In the genomic region with DNA sequence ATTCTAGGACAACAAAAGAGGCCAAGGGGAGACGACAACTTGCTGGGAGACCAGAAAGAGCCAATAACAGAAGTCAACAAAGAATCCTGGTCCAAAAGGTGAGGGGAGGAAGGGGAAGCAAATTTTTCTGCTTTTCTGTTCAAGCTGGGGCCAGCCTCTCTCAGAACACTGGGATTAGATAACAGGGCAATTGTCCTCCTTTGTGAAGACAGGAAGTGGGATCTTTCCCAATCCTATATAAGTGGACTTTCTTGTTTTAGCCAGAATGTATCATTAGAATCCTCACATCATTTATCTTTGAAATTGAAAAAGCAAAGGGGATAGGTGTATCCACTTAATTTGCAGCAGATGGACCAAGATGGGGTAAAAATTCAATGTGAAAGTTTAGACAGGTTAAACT, we compare ENCODE assay signal across 25 cellular contexts.
DNase-seq lines count a peak whose midpoint lies in the region; ATAC-seq and TF ChIP-seq lines count a peak whose summit lies in the region.
"Had no signal": no experiment of that assay in that cellular context is flagged by ENCODE, and none has a peak within 500 bp of the region (broad histone marks: within the 10 kb centered on the region; RNA-seq: fewer than 3 reads in every experiment).

No MANE protein-coding gene starts in this region.

- BruUV-seq in mammary epithelial cell (replicated peaks; lab: Mats Ljungman, UMichigan) (no TSS peak), MCF 10A (replicated peaks; lab: Mats Ljungman, UMichigan) (no TSS peak), PC-3 (replicated peaks; lab: Mats Ljungman, UMichigan) (no TSS peak)

- H3K9me3 Mint-ChIP-seq in MCF 10A (ENCODE audit: unreplicated experiment), result peaks cover 12% of the 10 kb centered on the region
- H3K9me3 Mint-ChIP-seq: immature natural killer cell had no signal

- H3K27me3 Mint-ChIP-seq in MCF 10A (ENCODE audit: insufficient read depth, unreplicated experiment), result no peaks in the 10 kb centered on the region

- H4K20me1 ChIP-seq in mammary epithelial cell (ENCODE audit: insufficient read depth, low read length) (no peaks in the 10 kb centered on the region), PC-3 (ENCODE audit: low read length) (no peaks in the 10 kb centered on the region)

- intact Hi-C loops in mammary epithelial cell (cut with micrococcal nuclease), result no loop called here
- intact Hi-C loops in MCF 10A (cut with micrococcal nuclease), result no loop called here
- intact Hi-C loops in PC-3 (cut with micrococcal nuclease), result loop anchor here (2.0 kb wide), 1 partner anchor 14 kb away; no protein-coding TSS in a partner anchor
- intact Hi-C loops in lower lobe of right lung (cut with DNase I), result no loop called here
- intact Hi-C loops in transverse colon (cut with DNase I; ENCODE audit: low total_unique reads), result no loop called here
- intact Hi-C loops in left colon (cut with DNase I, micrococcal nuclease), result no loop called here

- TF ChIP-seq CTCF in mammary epithelial cell (conservative IDR thresholded peaks at IDR 0.05 in 1 of 2, IDR thresholded peaks at IDR 0.05 in 1 of 2; ENCODE audit: extremely low read depth in 1 of 2, insufficient read depth in 1 of 2, low read depth in 1 of 2, low read length in 2 of 2) (no peak), MCF 10A (IDR thresholded peaks at IDR 0.05; ENCODE audit: unreplicated experiment) (no peak), PC-3 (conservative IDR thresholded peaks at IDR 0.05; ENCODE audit: low read depth, low read length) (no peak), foreskin keratinocyte (conservative IDR thresholded peaks at IDR 0.05) (no peak), lower lobe of right lung (IDR thresholded peaks at IDR 0.05) (no peak), transverse colon (IDR thresholded peaks at IDR 0.05) (no peak)

- H3K36me3 Mint-ChIP-seq in MCF 10A (ENCODE audit: insufficient read depth, unreplicated experiment), result no peaks in the 10 kb centered on the region
- H3K36me3 Mint-ChIP-seq: CD8-positive, alpha-beta memory T cell; immature natural killer cell had no signal

- POLR2A ChIA-PET in MCF 10A (lab: Yijun Ruan, JAX), result no interaction called here
- POLR2A ChIA-PET in PC-3 (lab: Charles Lee; ENCODE audit: unreplicated experiment), result no interaction called here

- H3K9ac ChIP-seq in mammary epithelial cell (ENCODE audit: insufficient read depth, low read length) (no peak overlapping the region), PC-3 (ENCODE audit: low read length) (no peak overlapping the region)

- TF ChIP-seq EP300 in transverse colon (IDR thresholded peaks at IDR 0.05; ENCODE audit: low read depth), result no peak

- no peak for DNase-seq in mammary epithelial cell
- DNase-seq in MCF 10A (ENCODE audit: unreplicated experiment), result no peak
- peak; percentile 40 for DNase-seq in PC-3
- DNase-seq in foreskin keratinocyte, result no peak
- DNase-seq in lower lobe of right lung, result no peak
- no peak for DNase-seq in transverse colon
- no peak for DNase-seq in left colon
- DNase-seq: activated B cell treated with CpG ODN at 0.5 μM for 24 hours; activated naive CD4-positive, alpha-beta T cell treated with Interleukin-2 at 50 U/mL for 16 hours; body of pancreas; CD8-positive, alpha-beta memory T cell; cerebellar nuclear complex; GF-D8; hypothalamus; immature natural killer cell; left lung; NCI-H1092; NCI-H2029; nucleus accumbens; psoas muscle; SHP77 treated with DMSO at 0.1 percent for 48 hours; sigmoid colon; stimulated activated naive CD4-positive, alpha-beta T cell had no signal

- H3K79me2 ChIP-seq in mammary epithelial cell (ENCODE audit: insufficient read depth, low read length) (no peaks in the 10 kb centered on the region), PC-3 (ENCODE audit: low read length) (no peaks in the 10 kb centered on the region)

- H3K36me3 ChIP-seq in mammary epithelial cell (ENCODE audit: insufficient read depth, low read length), result no peaks in the 10 kb centered on the region
- no peaks in the 10 kb centered on the region for H3K36me3 ChIP-seq in PC-3 (ENCODE audit: low read depth, low read length)
- H3K36me3 ChIP-seq in lower lobe of right lung, result no peaks in the 10 kb centered on the region
- H3K36me3 ChIP-seq in transverse colon, result no peaks in the 10 kb centered on the region
- H3K36me3 ChIP-seq: left lung, sigmoid colon, vagina had no signal

- H3K4me3 ChIP-seq in mammary epithelial cell (replicated peaks in 1 of 3; ENCODE audit: insufficient read depth in 1 of 3, low read depth in 2 of 3, low read length in 3 of 3) (no peak overlapping the region), PC-3 (ENCODE audit: low read length) (no peak overlapping the region), lower lobe of right lung (no peak overlapping the region), transverse colon (no peak overlapping the region)
- H3K4me3 ChIP-seq: body of pancreas, left lung, psoas muscle, sigmoid colon, vagina had no signal

- TF ChIP-seq POLR2A in transverse colon (IDR thresholded peaks at IDR 0.05), result no peak

- H3K4me1 ChIP-seq in mammary epithelial cell (ENCODE audit: insufficient read depth, low read length), result peaks cover 29% of the 10 kb centered on the region
- peaks cover 24% of the 10 kb centered on the region for H3K4me1 ChIP-seq in PC-3 (ENCODE audit: insufficient read depth, low read length)
- peaks cover 26% of the 10 kb centered on the region for H3K4me1 ChIP-seq in foreskin keratinocyte
- H3K4me1 ChIP-seq in lower lobe of right lung, result no peaks in the 10 kb centered on the region
- H3K4me1 ChIP-seq in transverse colon, result no peaks in the 10 kb centered on the region
- H3K4me1 ChIP-seq: body of pancreas, left lung, psoas muscle, vagina had no signal

- no CpG with 5 or more reads among the region's 1 CpG for WGBS in mammary epithelial cell (ENCODE audit: low coverage, missing lambda C conversion rate)
- WGBS in transverse colon (ENCODE audit: low coverage in 1 of 2), 2 donors, result 80% methylated on average over 1 of the region's 1 CpG; no CpG with 5 or more reads in 1 of the 2 donors

- no peaks in the 10 kb centered on the region for H3K9me2 ChIP-seq in PC-3 (replicated peaks; ENCODE audit: low read length)

- H3K4me3 Mint-ChIP-seq in MCF 10A (ENCODE audit: unreplicated experiment), result no peak overlapping the region
- H3K4me3 Mint-ChIP-seq: activated B cell treated with CpG ODN at 0.5 μM for 24 hours; CD8-positive, alpha-beta memory T cell; immature natural killer cell had no signal

- H3K27ac ChIP-seq in mammary epithelial cell (ENCODE audit: insufficient read depth, low read depth, low read length) (peak overlapping the region; percentile 42), PC-3 (ENCODE audit: low read length) (no peak overlapping the region), foreskin keratinocyte (peak overlapping the region; percentile 45), lower lobe of right lung (no peak overlapping the region), transverse colon (no peak overlapping the region)
- H3K27ac ChIP-seq: body of pancreas, psoas muscle, sigmoid colon, vagina had no signal

- dilution Hi-C loops in mammary epithelial cell (cut with HindIII; ENCODE audit: low sequenced_read_pairs), result no loop called here

- H3K9me3 ChIP-seq in mammary epithelial cell (replicated peaks; ENCODE audit: insufficient read depth, low read length) (peaks cover 4% of the 10 kb centered on the region), PC-3 (ENCODE audit: low read length) (no peaks in the 10 kb centered on the region), lower lobe of right lung (no peaks in the 10 kb centered on the region), transverse colon (peaks cover 0 to 4% of the 10 kb centered on the region in 2 donors)
- H3K9me3 ChIP-seq: body of pancreas, psoas muscle, sigmoid colon, vagina had no signal

- CTCF ChIA-PET in mammary epithelial cell (lab: Charles Lee; ENCODE audit: low non-redundant PET), result no interaction called here
- CTCF ChIA-PET in MCF 10A (lab: Yijun Ruan, JAX), result no interaction called here
- CTCF ChIA-PET in PC-3 (lab: Charles Lee), result no interaction called here

- H3F3A ChIP-seq in PC-3 (ENCODE audit: low read length, unreplicated experiment), result no peaks in the 10 kb centered on the region

- H3K4me1 Mint-ChIP-seq in MCF 10A (ENCODE audit: insufficient read depth, unreplicated experiment), result peaks cover 22% of the 10 kb centered on the region
- H3K4me1 Mint-ChIP-seq: activated B cell treated with CpG ODN at 0.5 μM for 24 hours; CD8-positive, alpha-beta memory T cell; immature natural killer cell had no signal

- in situ Hi-C loops in mammary epithelial cell (cut with MboI; ENCODE audit: low sequenced_read_pairs in 2 of 2), result no loop called here
- in situ Hi-C loops in transverse colon (cut with MboI; ENCODE audit: low pct_ligation_motif_present in 1 of 4, low pct_unique_long_range_greater_than_20kb in 1 of 4, low sequenced_read_pairs in 3 of 4), result no loop called here

- H3K27me3 ChIP-seq in mammary epithelial cell (ENCODE audit: insufficient read depth, low read length) (no peaks in the 10 kb centered on the region), PC-3 (ENCODE audit: low read length) (no peaks in the 10 kb centered on the region), foreskin keratinocyte (no peaks in the 10 kb centered on the region), lower lobe of right lung (ENCODE audit: low read depth) (no peaks in the 10 kb centered on the region), transverse colon (no peaks in the 10 kb centered on the region)
- H3K27me3 ChIP-seq: body of pancreas, left lung, sigmoid colon, vagina had no signal

- ATAC-seq in PC-3, result no peak
- no peak for ATAC-seq in foreskin keratinocyte
- ATAC-seq in lower lobe of right lung, result no peak
- no peak for ATAC-seq in left colon
- ATAC-seq in GM19455 (IDR thresholded peaks at IDR 0.05; ENCODE audit: unreplicated experiment), result no peak
- ATAC-seq: body of pancreas, left lung, psoas muscle had no signal

- peak overlapping the region; percentile 80 for H2AFZ ChIP-seq in mammary epithelial cell (ENCODE audit: low read depth, low read length)
- H2AFZ ChIP-seq in PC-3 (ENCODE audit: low read length), result no peak overlapping the region

- H3K4me2 ChIP-seq in mammary epithelial cell (ENCODE audit: insufficient read depth, low read depth, low read length), result peak overlapping the region; percentile 56
- peak overlapping the region; percentile 8; the same call in 1 of the 2 replicates for H3K4me2 ChIP-seq in PC-3 (ENCODE audit: low read length)

- H3K27ac Mint-ChIP-seq in MCF 10A (ENCODE audit: low read depth, unreplicated experiment), result no peak overlapping the region
- H3K27ac Mint-ChIP-seq: activated B cell treated with CpG ODN at 0.5 μM for 24 hours; CD8-positive, alpha-beta memory T cell; immature natural killer cell had no signal

Comparison
In these comparisons a context has a peak if more than half of its experiments do, and no peak if none do; other contexts are left out.
1. H3K27ac ChIP-seq: peak in mammary epithelial cell (single experiment) and foreskin keratinocyte (single experiment); none in PC-3 (single experiment), lower lobe of right lung (single experiment) and transverse colon (0 of 4).